8 cellular contexts compared by ENCODE assay signal in genomic region chr5:157471709-157472108, GRCh38. TPM values are rescaled to one million over a fixed set of nuclear protein-coding genes. Genes with fewer than 3 reads are reported as not detected.
A peak's percentile ranks its signal among the peaks of the same experiment; 100 is the strongest.
DNase-seq lines count a peak whose midpoint lies in the region; ATAC-seq and TF ChIP-seq lines count a peak whose summit lies in the region.

No MANE protein-coding gene starts in this region.

- H3K4me3 Mint-ChIP-seq in endodermal cell = no peak overlapping the region

- TF ChIP-seq CTCF in GM12875 (IDR thresholded peaks at IDR 0.05; ENCODE audit: borderline replicate concordance, insufficient read depth, low read depth, low read length) (peak; percentile 60; the same call in 1 of the 2 replicates), Peyer's patch (IDR thresholded peaks at IDR 0.05) (peak; percentile 8 to 42 (median 38)), endodermal cell (conservative IDR thresholded peaks at IDR 0.05) (peak; percentile 88), retinal pigment epithelial cell (conservative IDR thresholded peaks at IDR 0.05; ENCODE audit: low read depth, low read length) (peak; percentile 68)

- peaks cover 7% of the 10 kb centered on the region for H3K4me1 Mint-ChIP-seq in endodermal cell

- H3K36me3 Mint-ChIP-seq in endodermal cell (ENCODE audit: low read depth) = peaks cover 21% of the 10 kb centered on the region

- H3K4me1 ChIP-seq in Peyer's patch = no peaks in the 10 kb centered on the region
- peaks cover 2% of the 10 kb centered on the region for H3K4me1 ChIP-seq in endodermal cell (ENCODE audit: control insufficient read depth, insufficient read depth, low read length)

- H3K27ac Mint-ChIP-seq in endodermal cell = no peak overlapping the region

- H3K36me3 ChIP-seq in Peyer's patch (no peaks in the 10 kb centered on the region), endodermal cell (ENCODE audit: control insufficient read depth, insufficient read depth, low read length) (peaks cover 45% of the 10 kb centered on the region)

- DNase-seq in AG08396 (ENCODE audit: low spot score) = peak; percentile 52
- DNase-seq in Peyer's patch = no peak
- DNase-seq in endodermal cell = peak; percentile 80
- no peak for DNase-seq in retinal pigment epithelial cell (ENCODE audit: low read depth)
- no peak for DNase-seq in 8988T
- DNase-seq in UCSD-AML1 (lab: John Stamatoyannopoulos, UW; ENCODE audit: unreplicated experiment) = no peak

- ATAC-seq in GM18519 (IDR thresholded peaks at IDR 0.05; ENCODE audit: low FRiP score, unreplicated experiment) = no peak

- TF ChIP-seq POLR2A in Peyer's patch (IDR thresholded peaks at IDR 0.05) = no peak

- 100% methylated on average over 1 of the region's 1 CpG; no CpG with 5 or more reads in 1 of the 2 experiments for WGBS in endodermal cell (ENCODE audit: insufficient coverage in 1 of 2, insufficient read length in 1 of 2), 2 experiments

- no peaks in the 10 kb centered on the region for H3K9me3 Mint-ChIP-seq in endodermal cell

- H3K9me3 ChIP-seq in Peyer's patch = no peaks in the 10 kb centered on the region
- H3K9me3 ChIP-seq in endodermal cell (ENCODE audit: control insufficient read depth, low read length) = no peaks in the 10 kb centered on the region

- no peaks in the 10 kb centered on the region for H3K27me3 Mint-ChIP-seq in endodermal cell (ENCODE audit: insufficient read depth)

- H3K27me3 ChIP-seq in Peyer's patch (no peaks in the 10 kb centered on the region), endodermal cell (ENCODE audit: control insufficient read depth, insufficient read depth, low read length, poor library complexity, severe bottlenecking) (no peaks in the 10 kb centered on the region)

- H3K4me3 ChIP-seq in GM12875 (ENCODE audit: low read depth, low read length) = no peak overlapping the region
- no peak overlapping the region for H3K4me3 ChIP-seq in Peyer's patch
- no peak overlapping the region for H3K4me3 ChIP-seq in endodermal cell (ENCODE audit: low read length)
- no peak overlapping the region for H3K4me3 ChIP-seq in retinal pigment epithelial cell (ENCODE audit: low read length)

- H3K9ac ChIP-seq in endodermal cell (ENCODE audit: extremely low read depth, low read length, poor library complexity, severe bottlenecking) = no peak overlapping the region

- H3K27ac ChIP-seq in Peyer's patch (no peak overlapping the region), endodermal cell (ENCODE audit: low read depth, low read length) (no peak overlapping the region)

RNA-seq across cellular contexts. Expression of gene NIPAL4, which starts 11.7 kb away (rescaled TPM):
- total RNA-seq in Peyer's patch (not detected), endodermal cell (not detected)
- 0.71 TPM for polyA plus RNA-seq in endodermal cell (2013, experiment 1 of 2)
- polyA plus RNA-seq in endodermal cell (2013, experiment 2 of 2) = 0.79 TPM

Comparison
In these comparisons a context has a peak if more than half of its experiments do, and no peak if none do; other contexts are left out.
1. DNase-seq: peak in AG08396 (single experiment) and endodermal cell (single experiment); none in Peyer's patch (0 of 3), retinal pigment epithelial cell (single experiment), 8988T (single experiment) and UCSD-AML1 (single experiment).
2. CTCF ChIP-seq: peak in every context shown above with its lines; median percentile 88 in endodermal cell; 68 in retinal pigment epithelial cell; 60 in GM12875; 38 in Peyer's patch.